In genomic region chr14:86999076-86999475, GRCh38 we compare ENCODE assay signal across 16 cellular contexts.
DNase-seq lines count a peak whose midpoint lies in the region; TF ChIP-seq lines count a peak whose summit lies in the region.
"Had no signal": no experiment of that assay in that cellular context is flagged by ENCODE, and none has a peak within 500 bp of the region (broad histone marks: within the 10 kb centered on the region; RNA-seq: fewer than 3 reads in every experiment).

No MANE protein-coding gene starts in this region.

- no peak overlapping the region for H2BK120ac ChIP-seq in mesenchymal stem cell (ENCODE audit: low read depth, low read length)
- H2BK120ac ChIP-seq in H9 (ENCODE audit: low read depth, low read length, poor library complexity, severe bottlenecking) = no peak overlapping the region

- H2AK5ac ChIP-seq in mesenchymal stem cell (ENCODE audit: low read length, severe bottlenecking) (peak overlapping the region; percentile 83), H9 (ENCODE audit: insufficient read length, low read length) (no peak overlapping the region)

- TF ChIP-seq CTCF in AG09319 (IDR thresholded peaks at IDR 0.05; ENCODE audit: low read depth, low read length) = no peak
- no peak for TF ChIP-seq CTCF in H9 (conservative IDR thresholded peaks at IDR 0.05)

- no peak overlapping the region for H3K18ac ChIP-seq in mesenchymal stem cell (ENCODE audit: low read depth in 1 of 2, low read length in 2 of 2)
- no peak overlapping the region for H3K18ac ChIP-seq in H9 (ENCODE audit: insufficient read length, low read depth, low read length)

- H3K79me2 ChIP-seq in H9 (ENCODE audit: insufficient read depth, low read length) = no peaks in the 10 kb centered on the region

- H3K27me3 ChIP-seq in adipocyte (replicated peaks; ENCODE audit: control insufficient read depth, insufficient read depth, low read length) (no peaks in the 10 kb centered on the region), mesenchymal stem cell (ENCODE audit: control insufficient read depth in 1 of 2, insufficient read depth in 1 of 2, low read length in 2 of 2) (no peaks in the 10 kb centered on the region), H9 (ENCODE audit: insufficient read depth, low read length) (no peaks in the 10 kb centered on the region)
- H3K27me3 ChIP-seq: BE2C, MG63, Peyer's patch had no signal

- H2AFZ ChIP-seq in mesenchymal stem cell (ENCODE audit: low read depth, low read length) (no peak overlapping the region), H9 (ENCODE audit: low read length) (no peak overlapping the region)

- no peaks in the 10 kb centered on the region; the same call in 1 of the 2 replicates for H3K27me3 Mint-ChIP-seq in H9 (ENCODE audit: low read depth)
- H3K27me3 Mint-ChIP-seq: CD4-positive, alpha-beta memory T cell had no signal

- H3K14ac ChIP-seq in mesenchymal stem cell (ENCODE audit: low read length in 2 of 2) = no peak overlapping the region
- H3K14ac ChIP-seq in H9 (ENCODE audit: insufficient read depth, low read length) = no peak overlapping the region

- no peak overlapping the region for H4K5ac ChIP-seq in H9 (ENCODE audit: insufficient read length, low read depth, low read length)

- no peak overlapping the region for H3T11ph ChIP-seq in H9 (ENCODE audit: low read length)

- H3K79me1 ChIP-seq in mesenchymal stem cell (replicated peaks; ENCODE audit: low read length, poor library complexity, severe bottlenecking) (no peaks in the 10 kb centered on the region), H9 (ENCODE audit: insufficient read depth, low read depth, low read length, poor library complexity, severe bottlenecking) (no peaks in the 10 kb centered on the region)

- H3K9ac ChIP-seq in adipocyte (ENCODE audit: low read length) (no peak overlapping the region), mesenchymal stem cell (ENCODE audit: low read length) (peak overlapping the region; percentile 84), H9 (ENCODE audit: extremely low read depth, insufficient read length, low read length) (no peak overlapping the region)

- no peak overlapping the region for H3K4me3 ChIP-seq in adipocyte (ENCODE audit: low read length)
- no peak overlapping the region for H3K4me3 ChIP-seq in mesenchymal stem cell (ENCODE audit: insufficient read depth in 1 of 2, low read depth in 1 of 2, low read length in 2 of 2)
- H3K4me3 ChIP-seq: MG63, Peyer's patch had no signal

- no peaks in the 10 kb centered on the region for H3K23me2 ChIP-seq in H9 (ENCODE audit: insufficient read length, low read depth, low read length, poor library complexity, severe bottlenecking)

- H3K4me1 Mint-ChIP-seq in H9 = no peaks in the 10 kb centered on the region
- H3K4me1 Mint-ChIP-seq: CD4-positive, alpha-beta memory T cell had no signal

- H4K8ac ChIP-seq in mesenchymal stem cell (ENCODE audit: low read length) (no peak overlapping the region), H9 (replicated peaks; ENCODE audit: insufficient read length, low read depth, low read length) (no peak overlapping the region)

- H3K56ac ChIP-seq in H9 (ENCODE audit: insufficient read length, low read depth, low read length) = no peak overlapping the region

- peak; percentile 34 for DNase-seq in AG09319 (ENCODE audit: extremely low read depth, low read depth)
- DNase-seq in GM04504 (ENCODE audit: low read depth) = peak; percentile 55
- DNase-seq in adipocyte (ENCODE audit: low read depth) = peak; percentile 77
- no peak for DNase-seq in mesenchymal stem cell
- DNase-seq in NOMO-1 treated with DMSO at 0.1 percent for 48 hours (lab: John Stamatoyannopoulos, UW; ENCODE audit: unreplicated experiment) = no peak
- no peak for DNase-seq in HuH-7.5 (ENCODE audit: low spot score)
- DNase-seq in GM19238 (ENCODE audit: insufficient read length, low spot score) = no peak
- no peak for DNase-seq in H9
- DNase-seq: BE2C; CD4-positive, alpha-beta memory T cell; MG63; NCI-H1105; NCI-H1694 treated with DMSO at 0.1 percent for 48 hours; NCI-H226; NCI-H524 treated with DMSO at 0.1 percent for 48 hours; Peyer's patch had no signal

- H3K36me3 Mint-ChIP-seq in H9 (ENCODE audit: insufficient read depth in 1 of 3, low read depth in 3 of 3) = no peaks in the 10 kb centered on the region
- H3K36me3 Mint-ChIP-seq: CD4-positive, alpha-beta memory T cell had no signal

- H3K4me3 Mint-ChIP-seq in H9 = no peak overlapping the region
- H3K4me3 Mint-ChIP-seq: CD4-positive, alpha-beta memory T cell had no signal

- H3K27ac Mint-ChIP-seq in H9 = no peak overlapping the region
- H3K27ac Mint-ChIP-seq: CD4-positive, alpha-beta memory T cell had no signal

- H3K4me1 ChIP-seq in adipocyte (ENCODE audit: control insufficient read depth, insufficient read depth, low read length) (peaks cover 21% of the 10 kb centered on the region), mesenchymal stem cell (ENCODE audit: control insufficient read depth, insufficient read depth, low read depth, low read length) (peaks cover 3% of the 10 kb centered on the region), H9 (ENCODE audit: insufficient read depth, low read length) (no peaks in the 10 kb centered on the region)
- H3K4me1 ChIP-seq: BE2C, Peyer's patch had no signal

- no peak overlapping the region for H3K4ac ChIP-seq in mesenchymal stem cell (ENCODE audit: low read depth in 1 of 2, low read length in 2 of 2)
- no peak overlapping the region for H3K4ac ChIP-seq in H9 (ENCODE audit: low read depth, low read length)

- H3K9me3 Mint-ChIP-seq in H9 = no peaks in the 10 kb centered on the region

- 94% methylated on average over 3 of the region's 3 CpGs for WGBS in mesenchymal stem cell
- WGBS in H9 (ENCODE audit: extremely low coverage, insufficient read length, low lambda C conversion rate) = no CpG with 5 or more reads among the region's 3 CpGs

- H3K9me3 ChIP-seq in adipocyte (ENCODE audit: control insufficient read depth, low read length) (no peaks in the 10 kb centered on the region), mesenchymal stem cell (ENCODE audit: control insufficient read depth, low read length) (no peaks in the 10 kb centered on the region), H9 (ENCODE audit: control insufficient read depth, low read depth, low read length) (no peaks in the 10 kb centered on the region)
- H3K9me3 ChIP-seq: BE2C, MG63, Peyer's patch had no signal

- H2BK12ac ChIP-seq in mesenchymal stem cell (ENCODE audit: low read length in 2 of 2) (no peak overlapping the region), H9 (ENCODE audit: insufficient read length, low read depth, low read length) (no peak overlapping the region)

- H3K23ac ChIP-seq in mesenchymal stem cell (ENCODE audit: low read length in 2 of 2) (no peak overlapping the region), H9 (ENCODE audit: insufficient read length, low read depth, low read length) (no peak overlapping the region)

- H4K91ac ChIP-seq in mesenchymal stem cell (ENCODE audit: low read length) (no peak overlapping the region), H9 (ENCODE audit: insufficient read length, low read depth, low read length) (no peak overlapping the region)

- no peak overlapping the region for H3K27ac ChIP-seq in mesenchymal stem cell (ENCODE audit: low read length, poor library complexity, severe bottlenecking)
- H3K27ac ChIP-seq in H9 (ENCODE audit: insufficient read length, low read depth, low read length) = no peak overlapping the region
- H3K27ac ChIP-seq: Peyer's patch had no signal

- no peak overlapping the region for H2BK5ac ChIP-seq in mesenchymal stem cell (ENCODE audit: low read depth, low read length, poor library complexity, severe bottlenecking)
- H2BK5ac ChIP-seq in H9 (ENCODE audit: insufficient read length, low read length) = no peak overlapping the region

- H3K36me3 ChIP-seq in adipocyte (ENCODE audit: control insufficient read depth, insufficient read depth, low read length, severe bottlenecking) = no peaks in the 10 kb centered on the region
- no peaks in the 10 kb centered on the region for H3K36me3 ChIP-seq in mesenchymal stem cell (ENCODE audit: control insufficient read depth in 1 of 2, insufficient read depth in 2 of 2, low read depth in 1 of 2, low read length in 2 of 2)
- H3K36me3 ChIP-seq: BE2C, MG63, Peyer's patch had no signal

- no peak overlapping the region for H2BK20ac ChIP-seq in H9 (ENCODE audit: low read depth, low read length, poor library complexity, severe bottlenecking)

- no peaks in the 10 kb centered on the region for H4K20me1 ChIP-seq in H9 (ENCODE audit: control insufficient read depth, insufficient read depth, insufficient read length)

- H3K4me2 ChIP-seq in mesenchymal stem cell (ENCODE audit: low read length, poor library complexity, severe bottlenecking) (no peak overlapping the region), H9 (ENCODE audit: insufficient read depth, insufficient read length, low read length) (no peak overlapping the region)

- H2BK15ac ChIP-seq in mesenchymal stem cell (ENCODE audit: low read depth, poor library complexity, severe bottlenecking) (no peak overlapping the region), H9 (ENCODE audit: low read depth, low read length) (no peak overlapping the region)

Comparison
In these comparisons a context has a peak if more than half of its experiments do, and no peak if none do; other contexts are left out.
1. DNase-seq: peak in AG09319 (single experiment), GM04504 (single experiment) and adipocyte (single experiment); none in mesenchymal stem cell (single experiment), NOMO-1 treated with DMSO at 0.1 percent for 48 hours (single experiment), HuH-7.5 (single experiment), GM19238 (single experiment) and H9 (single experiment).